ENCODE assay signal across 10 cellular contexts in genomic region chr6:150063640-150064039, GRCh38. TPM values are rescaled to one million over a fixed set of nuclear protein-coding genes. Genes with fewer than 3 reads are reported as not detected.
"Had no signal": no experiment of that assay in that cellular context is flagged by ENCODE, and none has a peak within 500 bp of the region (broad histone marks: within the 10 kb centered on the region; RNA-seq: fewer than 3 reads in every experiment).

No MANE protein-coding gene starts in this region.

- ATAC-seq: GM23338, HCT116, HepG2 had no signal

- H3K9me3 ChIP-seq: HAP-1 had no signal

- H3K4me3 ChIP-seq: GM23338, HAP-1 had no signal

- DNase-seq: H7, HFFc6 had no signal

- H3K27ac ChIP-seq: HL-60 had no signal

- H3K4me3 Mint-ChIP-seq: GM23338, HFFc6 had no signal

- H3K27ac Mint-ChIP-seq: GM23338, HFFc6, IgD-negative memory B cell had no signal

- H3K9me3 Mint-ChIP-seq: GM23338, HFFc6, IgD-negative memory B cell had no signal

- FAIRE-seq: H1, HepG2 had no signal

RNA-seq across cellular contexts. Expression of gene RAET1L, which starts 38.3 kb away (rescaled TPM):
- total RNA-seq: GM23338, H1, H7, HepG2, HFFc6, HT1080 had no signal
- polyA plus RNA-seq: GM23338, H1, HepG2, IgD-negative memory B cell had no signal
